ENCODE assay signal across 8 cellular contexts in the genomic region with DNA sequence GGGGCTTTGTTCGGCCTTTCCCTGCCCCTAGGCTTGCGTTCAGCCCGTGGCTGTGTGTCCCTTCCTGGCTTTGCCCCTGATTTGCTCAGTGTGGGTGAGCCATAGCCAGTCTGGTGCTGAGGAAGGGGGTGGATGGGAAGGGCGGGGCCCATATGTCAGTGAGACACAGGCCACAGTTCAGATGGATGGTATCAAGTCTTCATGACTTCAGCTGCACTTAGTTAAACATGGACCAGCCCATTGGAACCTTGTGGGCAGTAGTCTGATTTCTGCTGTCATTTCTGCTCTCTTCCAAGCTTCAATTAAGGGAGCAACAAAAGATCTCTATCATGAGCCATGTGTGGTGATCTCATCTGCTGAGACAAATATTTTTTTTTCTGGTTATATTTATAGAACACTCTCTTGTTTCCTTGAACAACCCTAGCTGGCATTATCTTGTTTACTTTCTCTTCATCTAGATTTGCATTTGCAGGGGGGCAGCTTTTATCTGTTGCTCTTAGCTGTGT. TPM values are rescaled to one million over a fixed set of nuclear protein-coding genes. Genes with fewer than 3 reads are reported as not detected.
DNase-seq lines count a peak whose midpoint lies in the region; ATAC-seq, FAIRE-seq and TF ChIP-seq lines count a peak whose summit lies in the region.

No MANE protein-coding gene starts in this region.

- H3K4me3 ChIP-seq in BJ (ENCODE audit: low read depth, low read length) = no peak overlapping the region
- no peak overlapping the region for H3K4me3 ChIP-seq in kidney (ENCODE audit: low read length in 2 of 2)
- no peak overlapping the region for H3K4me3 ChIP-seq in tibial artery

- POLR2A ChIA-PET in BJ (lab: Charles Lee) = interaction anchor here (0.7 kb wide), 1 partner anchor 284 kb away, joined by 3 read pairs; no protein-coding TSS in a partner anchor

- H3K9me3 ChIP-seq in kidney (ENCODE audit: control insufficient read depth in 1 of 2, low read length in 2 of 2) (no peaks in the 10 kb centered on the region), tibial artery (no peaks in the 10 kb centered on the region)

- H3K36me3 ChIP-seq in BJ (ENCODE audit: control insufficient read depth, insufficient read depth, low read length) (no peaks in the 10 kb centered on the region), kidney (ENCODE audit: control insufficient read depth in 1 of 2, insufficient read depth in 2 of 2, low read length in 2 of 2) (no peaks in the 10 kb centered on the region), tibial artery (no peaks in the 10 kb centered on the region)

- CTCF ChIA-PET in BJ (lab: Yijun Ruan, JAX) = interaction anchor here (0.7 to 3.2 kb wide), 4 partner anchors 12 to 226 kb away, joined by 3 to 15 read pairs (median 4); a partner anchor contains a TSS

- no peak for TF ChIP-seq CTCF in BJ (IDR thresholded peaks at IDR 0.05; ENCODE audit: insufficient read depth, low read depth, low read length)
- TF ChIP-seq CTCF in kidney (IDR thresholded peaks at IDR 0.05; ENCODE audit: borderline replicate concordance, extremely low read depth, insufficient read depth) = no peak
- no peak for TF ChIP-seq CTCF in tibial artery (IDR thresholded peaks at IDR 0.05)

- peak overlapping the region; percentile 57 to 67 for H3K27ac ChIP-seq in kidney (ENCODE audit: low read depth in 2 of 2, low read length in 2 of 2)
- peak overlapping the region; percentile 86 for H3K27ac ChIP-seq in tibial artery

- H3K4me1 ChIP-seq in kidney (ENCODE audit: control insufficient read depth in 1 of 2, insufficient read depth in 1 of 2, low read depth in 1 of 2, low read length in 2 of 2) (peaks cover 0 to 10% of the 10 kb centered on the region in 2 donors), tibial artery (peaks cover 0 to 41% (median 30%) of the 10 kb centered on the region in 4 donors)

- H3K27me3 ChIP-seq in BJ (ENCODE audit: control insufficient read depth, insufficient read depth, low read length) (no peaks in the 10 kb centered on the region), tibial artery (no peaks in the 10 kb centered on the region)

- H3K9ac ChIP-seq in kidney (ENCODE audit: low read length in 2 of 2) = no peak overlapping the region

- peak; percentile 82 for DNase-seq in BJ (ENCODE audit: low read depth)
- peak; percentile 48 for DNase-seq in HK-2 (ENCODE audit: unreplicated experiment)
- peak in 45 of 58 donors; percentile 14 to 80 (median 46) for DNase-seq in anterior cingulate cortex (lab: John Stamatoyannopoulos, UW)
- peak; percentile 53 for DNase-seq in kidney
- no peak for DNase-seq in tibial artery
- DNase-seq in left lobe of liver (ENCODE audit: low spot score) = no peak

- ATAC-seq in left lobe of liver (no peak), HG02970 (IDR thresholded peaks at IDR 0.05; ENCODE audit: low FRiP score, unreplicated experiment) (no peak), HG02938 (IDR thresholded peaks at IDR 0.05; ENCODE audit: unreplicated experiment) (no peak)

- intact Hi-C loops in kidney (cut with DNase I) = no loop called here
- intact Hi-C loops in tibial artery (cut with DNase I; ENCODE audit: low total_unique reads) = no loop called here

- FAIRE-seq in kidney (lab: Jason Lieb, UNC) = no peak

RNA-seq across cellular contexts. Expression of a gene that starts 21.6 kb away (rescaled TPM):
- 21.1 and 30.6 TPM in 2 replicates for polyA plus RNA-seq in BJ (2011; rRNA removed)
- polyA minus RNA-seq in BJ (2011; rRNA and poly(A)+ RNA removed) = 30.9 and 31.4 TPM in 2 replicates
- 45.2 TPM for total RNA-seq in kidney
- 18.1 TPM for polyA plus RNA-seq in kidney (ENCODE audit: insufficient read depth, low read depth, low replicate concordance)
- 26.2 TPM for total RNA-seq in left lobe of liver

RNA-seq across cellular contexts. Expression of a gene that starts 31.9 kb away (rescaled TPM):
- 13.4 and 16.4 TPM in 2 replicates for polyA plus RNA-seq in BJ (2011; rRNA removed)
- polyA minus RNA-seq in BJ (2011; rRNA and poly(A)+ RNA removed) = 18.9 and 20.1 TPM in 2 replicates
- 99.4 TPM for total RNA-seq in kidney
- polyA plus RNA-seq in kidney (ENCODE audit: insufficient read depth, low read depth, low replicate concordance) = 5.0 TPM
- total RNA-seq in left lobe of liver = 75.3 TPM

RNA-seq across cellular contexts. Expression of a gene that starts 54.4 kb away (rescaled TPM):
- 1.2 and 1.3 TPM in 2 replicates for polyA plus RNA-seq in BJ (2011; rRNA removed)
- 0.82 and 3.0 TPM in 2 replicates for polyA minus RNA-seq in BJ (2011; rRNA and poly(A)+ RNA removed)
- 1.1 TPM for total RNA-seq in kidney
- polyA plus RNA-seq in kidney (ENCODE audit: insufficient read depth, low read depth, low replicate concordance) = 5.9 TPM
- 2.3 TPM for total RNA-seq in left lobe of liver

Comparison
In these comparisons a context has a peak if more than half of its experiments do, and no peak if none do; other contexts are left out.
1. DNase-seq: peak in BJ (single experiment), HK-2 (single experiment), anterior cingulate cortex (45 of 58) and kidney (single experiment); none in tibial artery (0 of 2) and left lobe of liver (single experiment).